10 cellular contexts compared by ENCODE assay signal in the genomic region with DNA sequence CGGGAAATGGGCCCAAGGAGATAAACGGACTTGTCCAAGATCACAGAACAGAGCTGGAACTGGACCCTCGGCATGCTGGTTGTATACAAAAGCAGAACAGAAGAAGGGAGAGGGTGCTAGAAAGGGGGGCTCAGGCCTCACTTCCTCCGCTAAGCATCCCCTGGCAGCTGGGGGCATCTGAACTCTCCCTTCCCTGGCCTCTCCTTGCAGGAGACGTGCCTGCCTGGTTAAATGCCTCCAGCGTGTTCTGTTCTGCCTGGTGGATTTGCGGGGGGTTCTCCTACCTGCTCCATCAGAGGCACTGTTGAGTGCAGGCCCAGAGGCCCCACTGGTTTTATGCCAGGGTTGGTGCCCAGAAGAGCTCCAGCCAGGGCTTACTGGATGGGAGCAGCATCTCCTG.
DNase-seq lines count a peak whose midpoint lies in the region; ATAC-seq and TF ChIP-seq lines count a peak whose summit lies in the region.
"Had no signal": no experiment of that assay in that cellular context is flagged by ENCODE, and none has a peak within 500 bp of the region (broad histone marks: within the 10 kb centered on the region; RNA-seq: fewer than 3 reads in every experiment).

No MANE protein-coding gene starts in this region.

- peak overlapping the region; percentile 98 for H3K4ac ChIP-seq in IMR-90 (ENCODE audit: low read depth, low read length)

- H3K4me3 ChIP-seq in IMR-90 (ENCODE audit: insufficient read depth, low read depth, low read length) (no peak overlapping the region), dorsolateral prefrontal cortex (peak overlapping the region in 38 of 59 donors; percentile 29 to 65 (median 55)), mucosa of stomach (ENCODE audit: low read length) (no peak overlapping the region), subcutaneous abdominal adipose tissue (ENCODE audit: low read depth in 1 of 5, low read length in 5 of 5) (peak overlapping the region in 4 of 5 donors; percentile 29 to 58 (median 40))

- dilution Hi-C loops in IMR-90 (cut with HindIII; ENCODE audit: low sequenced_read_pairs, unreplicated experiment), result no loop called here

- H3K9ac ChIP-seq in IMR-90 (ENCODE audit: low read depth, low read length) (peak overlapping the region; percentile 58; the same call in 1 of the 2 replicates), mucosa of stomach (ENCODE audit: low read length) (peak overlapping the region; percentile 68), subcutaneous abdominal adipose tissue (ENCODE audit: low read length in 5 of 5) (peak overlapping the region in 3 of 5 donors; percentile 16 to 58 (median 35))

- H2BK120ac ChIP-seq in IMR-90 (ENCODE audit: low read depth, low read length), result peak overlapping the region; percentile 98

- H3K27me3 ChIP-seq in IMR-90 (ENCODE audit: control insufficient read depth, insufficient read depth, low read length) (no peaks in the 10 kb centered on the region), dorsolateral prefrontal cortex (no peaks in the 10 kb centered on the region), mucosa of stomach (ENCODE audit: control insufficient read depth, insufficient read depth, low read length) (no peaks in the 10 kb centered on the region), subcutaneous abdominal adipose tissue (ENCODE audit: control insufficient read depth in 5 of 5, insufficient read depth in 4 of 5, low read length in 5 of 5) (no peaks in the 10 kb centered on the region)

- peak overlapping the region; percentile 81 for H2AFZ ChIP-seq in IMR-90 (replicated peaks; ENCODE audit: low read length, poor library complexity)

- 80% methylated on average over 2 of the region's 7 CpGs; no CpG with 5 or more reads in 1 of the 2 experiments for WGBS in IMR-90 (ENCODE audit: extremely low coverage in 2 of 2, insufficient read length in 1 of 2), 2 experiments

- in situ Hi-C loops in IMR-90 (cut with MboI; ENCODE audit: low sequenced_read_pairs), result no loop called here

- H3K27ac ChIP-seq in IMR-90 (ENCODE audit: insufficient read depth, low read length), result peak overlapping the region; percentile 96
- H3K27ac ChIP-seq in dorsolateral prefrontal cortex, result peak overlapping the region; percentile 83 to 100 (median 98)
- peak overlapping the region; percentile 76 for H3K27ac ChIP-seq in subcutaneous abdominal adipose tissue (ENCODE audit: low read depth, low read length)

- peak overlapping the region; percentile 96 for H2BK20ac ChIP-seq in IMR-90 (ENCODE audit: low read depth, low read length)

- H3K79me1 ChIP-seq in IMR-90 (ENCODE audit: low read depth in 1 of 2, low read length in 2 of 2), result 0 out of 4 replicates have a peak, but pooled peaks cover 0 to 14% of the 10 kb centered on the region in 2 experiments

- BruUV-seq in IMR-90 (replicated peaks; lab: Mats Ljungman, UMichigan), result no TSS peak

- H3K18ac ChIP-seq in IMR-90 (ENCODE audit: low read depth, low read length), result peak overlapping the region; percentile 98

- TF ChIP-seq POLR2A in IMR-90 (IDR thresholded peaks at IDR 0.05; ENCODE audit: low read depth, low read length), result no peak

- H2AK9ac ChIP-seq in IMR-90 (replicated peaks; ENCODE audit: low read depth, low read length, poor library complexity), result peak overlapping the region; percentile 87

- intact Hi-C loops in IMR-90 (cut with micrococcal nuclease), result loop anchor here (2.0 to 10.0 kb wide), 2 partner anchors 15 to 137 kb away; no protein-coding TSS in a partner anchor
- intact Hi-C loops in dorsolateral prefrontal cortex (cut with DNase I), result loop anchor here (1.0 to 10.0 kb wide), 5 partner anchors 19 to 383 kb away; no protein-coding TSS in a partner anchor

- H2AK5ac ChIP-seq in IMR-90 (ENCODE audit: low read depth, low read length), result peak overlapping the region; percentile 98

- H3K56ac ChIP-seq in IMR-90 (ENCODE audit: extremely low read depth, insufficient read depth, low read length), result no peak overlapping the region; the same call in 1 of the 2 replicates

- peak overlapping the region; percentile 95 for H3K14ac ChIP-seq in IMR-90 (replicated peaks; ENCODE audit: low read depth, low read length)

- no peaks in the 10 kb centered on the region for H4K20me1 ChIP-seq in IMR-90 (ENCODE audit: insufficient read depth, low read length)

- no peak for TF ChIP-seq RAD21 in IMR-90 (IDR thresholded peaks at IDR 0.05; ENCODE audit: low read length)

- H4K5ac ChIP-seq in IMR-90 (ENCODE audit: low read depth, low read length), result peak overlapping the region; percentile 98

- H3K9me3 ChIP-seq in IMR-90 (ENCODE audit: control insufficient read depth, insufficient read depth, low read length) (no peaks in the 10 kb centered on the region), mucosa of stomach (ENCODE audit: control insufficient read depth, low read length) (no peaks in the 10 kb centered on the region), subcutaneous abdominal adipose tissue (ENCODE audit: control insufficient read depth in 5 of 5, low read length in 5 of 5) (no peaks in the 10 kb centered on the region)

- H3K4me2 ChIP-seq in IMR-90 (ENCODE audit: low read depth, low read length), result no peak overlapping the region

- peak overlapping the region; percentile 89 for H2BK5ac ChIP-seq in IMR-90 (ENCODE audit: low read depth, low read length, poor library complexity, severe bottlenecking)

- peak overlapping the region; percentile 96 for H3K23ac ChIP-seq in IMR-90 (ENCODE audit: low read depth, low read length)

- CTCF ChIA-PET in IMR-90 (lab: Yijun Ruan, JAX), result no interaction called here

- no peak for DNase-seq in IMR-90
- no peak for DNase-seq in dorsolateral prefrontal cortex
- DNase-seq in activated gamma-delta T cell (lab: John Stamatoyannopoulos, UW), result no peak
- DNase-seq in RPMI8226, result no peak
- DNase-seq: stimulated activated naive CD4-positive, alpha-beta T cell had no signal

- POLR2A ChIA-PET in IMR-90 (lab: Charles Lee; ENCODE audit: unreplicated experiment), result interaction anchor here (1.0 to 1.7 kb wide), 2 partner anchors 15 to 120 kb away, joined by 3 to 4 read pairs; no protein-coding TSS in a partner anchor

- ATAC-seq in IMR-90 (ENCODE audit: low read depth), result no peak
- no peak for ATAC-seq in HG03280 (IDR thresholded peaks at IDR 0.05; ENCODE audit: unreplicated experiment)
- no peak for ATAC-seq in GM21576 (IDR thresholded peaks at IDR 0.05; ENCODE audit: unreplicated experiment)
- ATAC-seq: HCT116 had no signal

- TF ChIP-seq CTCF in IMR-90 (conservative IDR thresholded peaks at IDR 0.05; ENCODE audit: low read depth, low read length), result no peak
- no peak for TF ChIP-seq CTCF in dorsolateral prefrontal cortex (IDR thresholded peaks at IDR 0.05 in 54 of 56, conservative IDR thresholded peaks at IDR 0.05 in 2 of 56; ENCODE audit: low read depth in 1 of 56, partially characterized antibody in 56 of 56)

- peak overlapping the region; percentile 97; the same call in 2 of the 3 replicates for H2BK15ac ChIP-seq in IMR-90 (ENCODE audit: low read depth, low read length)

- H3K9me1 ChIP-seq in IMR-90 (ENCODE audit: insufficient read depth, low read length), result peaks cover 18% of the 10 kb centered on the region

- peaks cover 38% of the 10 kb centered on the region for H3K4me1 ChIP-seq in IMR-90 (ENCODE audit: control insufficient read depth, insufficient read depth, low read length)
- peaks cover 23% of the 10 kb centered on the region for H3K4me1 ChIP-seq in mucosa of stomach (ENCODE audit: control insufficient read depth, insufficient read depth, low read length)
- peaks cover 14 to 67% (median 56%) of the 10 kb centered on the region in 5 donors for H3K4me1 ChIP-seq in subcutaneous abdominal adipose tissue (ENCODE audit: control insufficient read depth in 5 of 5, insufficient read depth in 5 of 5, low read length in 5 of 5)

- H4K91ac ChIP-seq in IMR-90 (ENCODE audit: insufficient read depth, low read depth, low read length), result peak overlapping the region; percentile 92

- peak overlapping the region; percentile 87 to 94; a peak in 3 of 4 replicates for H4K8ac ChIP-seq in IMR-90 (ENCODE audit: low read depth in 2 of 2, low read length in 2 of 2)

- no peaks in the 10 kb centered on the region for H3K36me3 ChIP-seq in IMR-90 (ENCODE audit: control insufficient read depth, insufficient read depth, low read length)
- no peaks in the 10 kb centered on the region for H3K36me3 ChIP-seq in mucosa of stomach (ENCODE audit: control insufficient read depth, insufficient read depth, low read length)
- H3K36me3 ChIP-seq in subcutaneous abdominal adipose tissue (ENCODE audit: control insufficient read depth in 5 of 5, insufficient read depth in 5 of 5, low read length in 5 of 5), result no peaks in the 10 kb centered on the region

TF ChIP-seq in IMR-90, 13 proteins besides CTCF, POLR2A, EP300 and RAD21 (continues in another document):
- TF ChIP-seq MAFK (IDR thresholded peaks at IDR 0.05; ENCODE audit: low read depth, low read length) (no peak), CEBPB (IDR thresholded peaks at IDR 0.05; ENCODE audit: low read depth, low read length) (no peak), RFX5 (IDR thresholded peaks at IDR 0.05; ENCODE audit: low read depth, low read length) (no peak), BHLHE40 (IDR thresholded peaks at IDR 0.05; ENCODE audit: low read depth, low read length) (no peak), MXI1 (IDR thresholded peaks at IDR 0.05; ENCODE audit: borderline replicate concordance, low read depth, low read length) (no peak), MAZ (IDR thresholded peaks at IDR 0.05; ENCODE audit: borderline replicate concordance, low read depth, low read length) (no peak), SMC3 (IDR thresholded peaks at IDR 0.05; ENCODE audit: low read depth, low read length) (no peak), CHD1 (IDR thresholded peaks at IDR 0.05; ENCODE audit: low read depth, low read length) (no peak), NFE2L2 (IDR thresholded peaks at IDR 0.05; ENCODE audit: low read depth, low read length) (no peak)
- TF ChIP-seq, protein P1, sequence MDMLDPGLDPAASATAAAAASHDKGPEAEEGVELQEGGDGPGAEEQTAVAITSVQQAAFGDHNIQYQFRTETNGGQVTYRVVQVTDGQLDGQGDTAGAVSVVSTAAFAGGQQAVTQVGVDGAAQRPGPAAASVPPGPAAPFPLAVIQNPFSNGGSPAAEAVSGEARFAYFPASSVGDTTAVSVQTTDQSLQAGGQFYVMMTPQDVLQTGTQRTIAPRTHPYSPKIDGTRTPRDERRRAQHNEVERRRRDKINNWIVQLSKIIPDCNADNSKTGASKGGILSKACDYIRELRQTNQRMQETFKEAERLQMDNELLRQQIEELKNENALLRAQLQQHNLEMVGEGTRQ (IDR thresholded peaks at IDR 0.05; ENCODE audit: low read depth, low read length), result no peak
- TF ChIP-seq, protein P2, sequence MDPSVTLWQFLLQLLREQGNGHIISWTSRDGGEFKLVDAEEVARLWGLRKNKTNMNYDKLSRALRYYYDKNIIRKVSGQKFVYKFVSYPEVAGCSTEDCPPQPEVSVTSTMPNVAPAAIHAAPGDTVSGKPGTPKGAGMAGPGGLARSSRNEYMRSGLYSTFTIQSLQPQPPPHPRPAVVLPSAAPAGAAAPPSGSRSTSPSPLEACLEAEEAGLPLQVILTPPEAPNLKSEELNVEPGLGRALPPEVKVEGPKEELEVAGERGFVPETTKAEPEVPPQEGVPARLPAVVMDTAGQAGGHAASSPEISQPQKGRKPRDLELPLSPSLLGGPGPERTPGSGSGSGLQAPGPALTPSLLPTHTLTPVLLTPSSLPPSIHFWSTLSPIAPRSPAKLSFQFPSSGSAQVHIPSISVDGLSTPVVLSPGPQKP (IDR thresholded peaks at IDR 0.05; ENCODE audit: borderline replicate concordance, low read depth, low read length), result no peak

Comparison
In these comparisons a context has a peak if more than half of its experiments do, and no peak if none do; other contexts are left out.
1. H3K4me3 ChIP-seq: peak in dorsolateral prefrontal cortex (38 of 59) and subcutaneous abdominal adipose tissue (4 of 5); none in IMR-90 (single experiment) and mucosa of stomach (single experiment).
2. Peak in every context shown above with its lines, with median percentiles within 50 percentile points of each other: H3K27ac ChIP-seq and H3K9ac ChIP-seq.